Comparison of ENCODE assay signal across 8 cellular contexts in genomic region chr6:157667211-157668033, GRCh38.
A peak's percentile ranks its signal among the peaks of the same experiment; 100 is the strongest.
DNase-seq lines count a peak whose midpoint lies in the region; ATAC-seq and TF ChIP-seq lines count a peak whose summit lies in the region.

No MANE protein-coding gene starts in this region.

- peak; percentile 63 for ATAC-seq in RWPE2 (ENCODE audit: low read depth)
- peak; percentile 43 to 67 for ATAC-seq in activated naive CD4-positive, alpha-beta T cell treated with anti-CD3 and anti-CD28 coated beads, Interleukin-2, amount 50 U/mL, for 72 hours
- no peak for ATAC-seq in GM21717 (IDR thresholded peaks at IDR 0.05; ENCODE audit: unreplicated experiment)

- no peaks in the 10 kb centered on the region for H3K27me3 ChIP-seq in RWPE2 (ENCODE audit: insufficient read depth, poor library complexity, severe bottlenecking)

- H3K4me1 ChIP-seq in RWPE2 (ENCODE audit: insufficient read depth, poor library complexity, severe bottlenecking), result peaks cover 12% of the 10 kb centered on the region

- H3K36me3 ChIP-seq in RWPE2 (ENCODE audit: low read depth), result no peaks in the 10 kb centered on the region

- H3K4me3 ChIP-seq in RWPE2 (ENCODE audit: severe bottlenecking), result no peak overlapping the region

- H3K27ac ChIP-seq in RWPE2 (ENCODE audit: poor library complexity, severe bottlenecking), result no peak overlapping the region

- DNase-seq in NK-92 treated with Interleukin-12 subunit alpha and Interleukin-12 subunit beta, amount 100 ng/mL, for 24 hours (lab: John Stamatoyannopoulos, UW), result peak; percentile 12
- DNase-seq in NK-92 (lab: John Stamatoyannopoulos, UW; ENCODE audit: unreplicated experiment) (no peak), KG1 (lab: John Stamatoyannopoulos, UW) (peak; percentile 62), RWPE2 (ENCODE audit: low spot score) (no peak), cardiac septum (ENCODE audit: low spot score) (peak; percentile 38), renal cortical epithelial cell (ENCODE audit: low read depth) (peak; percentile 47)
- DNase-seq in activated naive CD4-positive, alpha-beta T cell treated with anti-CD3 and anti-CD28 coated beads, Interleukin-2, amount 50 U/mL, for 72 hours (ENCODE audit: low spot score in 2 of 2), result peak; percentile 52 to 61

- peak; percentile 96 for TF ChIP-seq CTCF in RWPE2 (IDR thresholded peaks at IDR 0.05; ENCODE audit: poor library complexity, severe bottlenecking)

- H3K9me3 Mint-ChIP-seq in activated naive CD4-positive, alpha-beta T cell treated with anti-CD3 and anti-CD28 coated beads, Interleukin-2, amount 50 U/mL, for 72 hours, result no peaks in the 10 kb centered on the region

- intact Hi-C loops in cardiac septum (cut with DNase I), result loop anchor here (2.0 to 5.0 kb wide), 4 partner anchors 90 to 345 kb away; partner anchors contain the start of genes TMEM242 and ZDHHC14

- H3K36me3 Mint-ChIP-seq in activated naive CD4-positive, alpha-beta T cell treated with anti-CD3 and anti-CD28 coated beads, Interleukin-2, amount 50 U/mL, for 72 hours, result no peaks in the 10 kb centered on the region

- H3K27ac Mint-ChIP-seq in activated naive CD4-positive, alpha-beta T cell treated with anti-CD3 and anti-CD28 coated beads, Interleukin-2, amount 50 U/mL, for 72 hours, result peak overlapping the region in 1 of 2 donors; percentile 2

- H3K9me3 ChIP-seq in RWPE2 (ENCODE audit: severe bottlenecking), result no peaks in the 10 kb centered on the region

Comparison
In these comparisons a context has a peak if more than half of its experiments do, and no peak if none do; other contexts are left out.
1. DNase-seq: peak in NK-92 treated with Interleukin-12 subunit alpha and Interleukin-12 subunit beta, amount 100 ng/mL, for 24 hours (single experiment), KG1 (single experiment), activated naive CD4-positive, alpha-beta T cell treated with anti-CD3 and anti-CD28 coated beads, Interleukin-2, amount 50 U/mL, for 72 hours (2 of 2), cardiac septum (single experiment) and renal cortical epithelial cell (single experiment); none in NK-92 (single experiment) and RWPE2 (single experiment).